1 cellular context compared by ENCODE assay signal in the genomic region with DNA sequence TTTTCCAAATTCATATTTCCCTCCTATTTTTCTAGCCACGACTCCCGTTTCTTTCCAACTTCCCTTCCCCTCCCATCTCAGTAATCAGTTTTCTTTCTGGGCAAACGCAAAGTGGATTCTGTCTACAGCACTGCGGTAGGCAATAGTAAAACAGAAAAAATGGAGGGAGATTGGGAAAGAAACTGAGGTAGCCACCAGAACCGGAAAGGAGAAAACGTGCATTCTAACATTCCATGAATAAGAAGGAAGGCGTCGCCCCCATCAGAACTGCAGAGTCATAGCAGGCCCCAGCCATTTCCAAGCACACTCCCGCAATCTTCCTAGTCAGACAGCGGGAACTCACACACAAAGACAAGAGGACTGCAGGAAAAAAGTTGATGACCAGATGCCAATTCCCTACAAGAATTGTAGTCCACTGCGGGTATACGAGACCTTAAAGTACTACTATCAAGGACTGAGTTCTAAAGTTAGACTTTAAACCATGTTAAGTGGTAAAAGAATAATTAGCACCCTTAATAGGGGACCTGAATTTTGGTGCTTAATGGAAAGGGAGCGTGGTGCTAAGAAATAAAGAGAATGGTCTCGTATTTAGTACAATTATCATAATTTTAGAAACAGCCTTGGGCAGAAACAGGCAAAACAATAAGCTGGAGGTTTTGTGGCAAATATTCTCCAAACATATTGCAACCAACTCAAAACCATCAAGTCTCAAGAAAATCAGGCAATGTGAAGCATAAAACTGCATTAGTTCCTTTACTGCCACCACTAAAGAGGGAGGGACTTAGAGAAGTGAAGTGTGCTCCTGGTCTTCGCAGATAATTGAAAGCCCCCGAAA.
TF ChIP-seq lines count a peak whose summit lies in the region.

No MANE protein-coding gene starts in this region.

TF ChIP-seq in HepG2, 621 proteins besides CTCF, POLR2A, EP300 and RAD21 (continued from another document and continues in another):
- TF ChIP-seq HNRNPUL1 (IDR thresholded peaks at IDR 0.05; ENCODE audit: low read depth, low read length), result no peak
- TF ChIP-seq TGIF2 (CRISPR knock-in tag; IDR thresholded peaks at IDR 0.05), result peak; percentile 25
- TF ChIP-seq ZNF598 (CRISPR knock-in tag; IDR thresholded peaks at IDR 0.05; ENCODE audit: borderline replicate concordance), result no peak
- TF ChIP-seq MXI1 (IDR thresholded peaks at IDR 0.05; ENCODE audit: borderline replicate concordance, low read depth, low read length), result no peak; the same call in 2 of the 3 replicates
- no peak for TF ChIP-seq ZFP36 (IDR thresholded peaks at IDR 0.05; ENCODE audit: borderline replicate concordance, low read depth, low read length, partially characterized antibody)
- TF ChIP-seq MZF1 (CRISPR knock-in tag; IDR thresholded peaks at IDR 0.05; ENCODE audit: borderline replicate concordance), result no peak
- peak; percentile 13; the same call in 1 of the 2 replicates for TF ChIP-seq ELF3 (CRISPR knock-in tag; IDR thresholded peaks at IDR 0.05)
- TF ChIP-seq, protein P1, sequence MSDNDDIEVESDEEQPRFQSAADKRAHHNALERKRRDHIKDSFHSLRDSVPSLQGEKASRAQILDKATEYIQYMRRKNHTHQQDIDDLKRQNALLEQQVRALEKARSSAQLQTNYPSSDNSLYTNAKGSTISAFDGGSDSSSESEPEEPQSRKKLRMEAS (IDR thresholded peaks at IDR 0.05), result peak; percentile 55; the same call in 1 of the 2 replicates
- TF ChIP-seq KDM1A (CRISPR knock-in tag; IDR thresholded peaks at IDR 0.05), result no peak
- TF ChIP-seq GMEB1 (CRISPR knock-in tag; IDR thresholded peaks at IDR 0.05; ENCODE audit: borderline replicate concordance), result no peak
- TF ChIP-seq CBX1 (IDR thresholded peaks at IDR 0.05; ENCODE audit: low read depth), result no peak
- TF ChIP-seq SNAPC5 (CRISPR knock-in tag; IDR thresholded peaks at IDR 0.05; ENCODE audit: borderline replicate concordance), result no peak
- no peak for TF ChIP-seq CHD2 (IDR thresholded peaks at IDR 0.05; ENCODE audit: low read depth, low read length)
- 0 out of 2 replicates have a peak, but pooled peaks have one; percentile 16 for TF ChIP-seq ZMYM3 (CRISPR knock-in tag; IDR thresholded peaks at IDR 0.05)
- no peak for TF ChIP-seq HMG20A (CRISPR knock-in tag; IDR thresholded peaks at IDR 0.05; ENCODE audit: borderline replicate concordance)
- no peak for TF ChIP-seq CHCHD3 (CRISPR knock-in tag; IDR thresholded peaks at IDR 0.05)
- TF ChIP-seq TBP (CRISPR knock-in tag; IDR thresholded peaks at IDR 0.05), result no peak
- no peak for TF ChIP-seq YEATS2 (CRISPR knock-in tag; IDR thresholded peaks at IDR 0.05; ENCODE audit: borderline replicate concordance)
- no peak for TF ChIP-seq CERS6 (CRISPR knock-in tag; IDR thresholded peaks at IDR 0.05)
- TF ChIP-seq RBM22 (optimal IDR thresholded peaks at IDR 0.05; ENCODE audit: low read length), result no peak
- TF ChIP-seq SP4 (CRISPR knock-in tag; IDR thresholded peaks at IDR 0.05), result peak; percentile 22; the same call in 1 of the 2 replicates
- no peak for TF ChIP-seq ZNF597 (CRISPR knock-in tag; IDR thresholded peaks at IDR 0.05)
- TF ChIP-seq ZNF720 (CRISPR knock-in tag; IDR thresholded peaks at IDR 0.05), result no peak
- TF ChIP-seq ZNF441 (CRISPR knock-in tag; IDR thresholded peaks at IDR 0.05; ENCODE audit: borderline replicate concordance), result no peak
- TF ChIP-seq, protein P2, sequence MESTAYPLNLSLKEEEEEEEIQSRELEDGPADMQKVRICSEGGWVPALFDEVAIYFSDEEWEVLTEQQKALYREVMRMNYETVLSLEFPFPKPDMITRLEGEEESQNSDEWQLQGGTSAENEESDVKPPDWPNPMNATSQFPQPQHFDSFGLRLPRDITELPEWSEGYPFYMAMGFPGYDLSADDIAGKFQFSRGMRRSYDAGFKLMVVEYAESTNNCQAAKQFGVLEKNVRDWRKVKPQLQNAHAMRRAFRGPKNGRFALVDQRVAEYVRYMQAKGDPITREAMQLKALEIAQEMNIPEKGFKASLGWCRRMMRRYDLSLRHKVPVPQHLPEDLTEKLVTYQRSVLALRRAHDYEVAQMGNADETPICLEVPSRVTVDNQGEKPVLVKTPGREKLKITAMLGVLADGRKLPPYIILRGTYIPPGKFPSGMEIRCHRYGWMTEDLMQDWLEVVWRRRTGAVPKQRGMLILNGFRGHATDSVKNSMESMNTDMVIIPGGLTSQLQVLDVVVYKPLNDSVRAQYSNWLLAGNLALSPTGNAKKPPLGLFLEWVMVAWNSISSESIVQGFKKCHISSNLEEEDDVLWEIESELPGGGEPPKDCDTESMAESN (CRISPR knock-in tag; conservative IDR thresholded peaks at IDR 0.05), result no peak
- no peak for TF ChIP-seq ZNF460 (CRISPR knock-in tag; IDR thresholded peaks at IDR 0.05; ENCODE audit: borderline replicate concordance)
- peak; percentile 26; the same call in 1 of the 2 replicates for TF ChIP-seq THAP11 (CRISPR knock-in tag; IDR thresholded peaks at IDR 0.05)
- no peak for TF ChIP-seq ZBTB38 (CRISPR knock-in tag; IDR thresholded peaks at IDR 0.05)
- no peak for TF ChIP-seq ZNF530 (CRISPR knock-in tag; IDR thresholded peaks at IDR 0.05; ENCODE audit: low read depth)
- no peak for TF ChIP-seq PHF5A (CRISPR knock-in tag; IDR thresholded peaks at IDR 0.05; ENCODE audit: low read depth, unreplicated experiment)
- TF ChIP-seq, protein P3, sequence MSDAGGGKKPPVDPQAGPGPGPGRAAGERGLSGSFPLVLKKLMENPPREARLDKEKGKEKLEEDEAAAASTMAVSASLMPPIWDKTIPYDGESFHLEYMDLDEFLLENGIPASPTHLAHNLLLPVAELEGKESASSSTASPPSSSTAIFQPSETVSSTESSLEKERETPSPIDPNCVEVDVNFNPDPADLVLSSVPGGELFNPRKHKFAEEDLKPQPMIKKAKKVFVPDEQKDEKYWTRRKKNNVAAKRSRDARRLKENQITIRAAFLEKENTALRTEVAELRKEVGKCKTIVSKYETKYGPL (CRISPR knock-in tag; IDR thresholded peaks at IDR 0.05), result no peak
- TF ChIP-seq SAP130 (CRISPR knock-in tag; IDR thresholded peaks at IDR 0.05; ENCODE audit: low read depth), result peak; percentile 72
- TF ChIP-seq, protein P4, sequence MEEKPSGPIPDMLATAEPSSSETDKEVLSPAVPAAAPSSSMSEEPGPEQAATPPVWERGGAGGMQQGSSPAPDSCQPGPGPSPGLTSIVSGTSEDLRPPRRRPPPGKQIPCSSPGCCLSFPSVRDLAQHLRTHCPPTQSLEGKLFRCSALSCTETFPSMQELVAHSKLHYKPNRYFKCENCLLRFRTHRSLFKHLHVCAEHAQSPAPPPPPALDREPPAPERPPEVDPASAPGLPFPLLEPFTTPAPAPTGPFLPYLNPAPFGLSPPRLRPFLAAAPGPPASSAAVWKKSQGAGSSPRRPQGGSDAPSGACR (CRISPR knock-in tag; IDR thresholded peaks at IDR 0.05), result no peak
- no peak for TF ChIP-seq ZNF44 (CRISPR knock-in tag; IDR thresholded peaks at IDR 0.05)
- TF ChIP-seq ZSCAN29 (CRISPR knock-in tag; conservative IDR thresholded peaks at IDR 0.05), result 0 out of 2 replicates have a peak, but pooled peaks have one; percentile 77
- no peak for TF ChIP-seq IRF2 (CRISPR knock-in tag; IDR thresholded peaks at IDR 0.05)
- no peak for TF ChIP-seq ZC3H4 (CRISPR knock-in tag; IDR thresholded peaks at IDR 0.05; ENCODE audit: borderline replicate concordance)
- TF ChIP-seq SP5 (CRISPR knock-in tag; IDR thresholded peaks at IDR 0.05; ENCODE audit: borderline replicate concordance, low read depth), result no peak
- TF ChIP-seq ZNF7 (CRISPR knock-in tag; IDR thresholded peaks at IDR 0.05), result no peak
- TF ChIP-seq, protein P5, sequence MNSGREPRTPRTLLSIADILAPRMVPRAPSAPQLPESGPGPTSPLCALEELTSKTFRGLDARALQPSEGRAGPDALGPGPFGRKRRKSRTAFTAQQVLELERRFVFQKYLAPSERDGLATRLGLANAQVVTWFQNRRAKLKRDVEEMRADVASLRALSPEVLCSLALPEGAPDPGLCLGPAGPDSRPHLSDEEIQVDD (CRISPR knock-in tag; IDR thresholded peaks at IDR 0.05; ENCODE audit: borderline replicate concordance), result no peak
- TF ChIP-seq BRD4 (CRISPR knock-in tag; IDR thresholded peaks at IDR 0.05), result no peak
- TF ChIP-seq, protein P6, sequence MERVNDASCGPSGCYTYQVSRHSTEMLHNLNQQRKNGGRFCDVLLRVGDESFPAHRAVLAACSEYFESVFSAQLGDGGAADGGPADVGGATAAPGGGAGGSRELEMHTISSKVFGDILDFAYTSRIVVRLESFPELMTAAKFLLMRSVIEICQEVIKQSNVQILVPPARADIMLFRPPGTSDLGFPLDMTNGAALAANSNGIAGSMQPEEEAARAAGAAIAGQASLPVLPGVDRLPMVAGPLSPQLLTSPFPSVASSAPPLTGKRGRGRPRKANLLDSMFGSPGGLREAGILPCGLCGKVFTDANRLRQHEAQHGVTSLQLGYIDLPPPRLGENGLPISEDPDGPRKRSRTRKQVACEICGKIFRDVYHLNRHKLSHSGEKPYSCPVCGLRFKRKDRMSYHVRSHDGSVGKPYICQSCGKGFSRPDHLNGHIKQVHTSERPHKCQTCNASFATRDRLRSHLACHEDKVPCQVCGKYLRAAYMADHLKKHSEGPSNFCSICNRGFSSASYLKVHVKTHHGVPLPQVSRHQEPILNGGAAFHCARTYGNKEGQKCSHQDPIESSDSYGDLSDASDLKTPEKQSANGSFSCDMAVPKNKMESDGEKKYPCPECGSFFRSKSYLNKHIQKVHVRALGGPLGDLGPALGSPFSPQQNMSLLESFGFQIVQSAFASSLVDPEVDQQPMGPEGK (CRISPR knock-in tag; IDR thresholded peaks at IDR 0.05), result peak; percentile 61
- TF ChIP-seq ZNF569 (CRISPR knock-in tag; IDR thresholded peaks at IDR 0.05; ENCODE audit: borderline replicate concordance), result no peak
- no peak for TF ChIP-seq ZNF747 (CRISPR knock-in tag; IDR thresholded peaks at IDR 0.05; ENCODE audit: borderline replicate concordance)
- TF ChIP-seq ZFYVE20 (CRISPR knock-in tag; IDR thresholded peaks at IDR 0.05; ENCODE audit: borderline replicate concordance, low read depth), result no peak
- TF ChIP-seq ZNF33A (CRISPR knock-in tag; IDR thresholded peaks at IDR 0.05; ENCODE audit: borderline replicate concordance), result no peak
- no peak for TF ChIP-seq STAT5B (CRISPR knock-in tag; IDR thresholded peaks at IDR 0.05)
- TF ChIP-seq KDM6A (CRISPR knock-in tag; IDR thresholded peaks at IDR 0.05; ENCODE audit: low read depth), result no peak
